39 cellular contexts compared by ENCODE assay signal in the genomic region with DNA sequence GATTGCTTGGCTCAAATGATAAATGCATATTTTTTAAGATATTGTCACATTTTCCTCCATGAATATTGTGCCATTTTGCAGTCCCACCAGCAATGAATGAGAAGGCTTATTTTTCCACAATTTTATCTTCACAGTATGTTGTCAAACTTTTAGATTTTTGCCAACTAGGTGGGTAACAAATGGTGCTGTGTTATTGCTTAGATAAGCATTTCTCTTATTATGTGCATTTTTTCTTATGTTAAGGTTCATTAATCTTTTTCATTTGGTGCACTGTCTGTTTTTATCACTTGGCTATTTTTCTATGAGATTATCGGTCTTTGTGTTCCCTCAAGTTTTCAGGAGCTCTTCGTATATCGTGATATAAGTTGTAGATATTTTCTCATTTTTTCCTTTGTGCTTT. TPM values are rescaled to one million over a fixed set of nuclear protein-coding genes. Genes with fewer than 3 reads are reported as not detected.
"Had no signal": no experiment of that assay in that cellular context is flagged by ENCODE, and none has a peak within 500 bp of the region (broad histone marks: within the 10 kb centered on the region; RNA-seq: fewer than 3 reads in every experiment).

No MANE protein-coding gene starts in this region.

- H3K36me3 ChIP-seq: MG63 had no signal

- H3K27me3 ChIP-seq: MG63 had no signal

- DNase-seq: Kasumi-1, MG63, MM.1S, MV-4-11, NCI-H1048, NCI-H1092, NCI-H1092 treated with DMSO at 0.1 percent for 48 hours, NCI-H1105, NCI-H1105 treated with DMSO at 0.1 percent for 48 hours, NCI-H1417, NCI-H1417 treated with DMSO at 0.1 percent for 48 hours, NCI-H1436, NCI-H1436 treated with DMSO at 0.1 percent for 48 hours, NCI-H146, NCI-H1694, NCI-H1694 treated with DMSO at 0.1 percent for 48 hours, NCI-H187, NCI-H187 treated with DMSO at 0.1 percent for 48 hours, NCI-H1930, NCI-H2029, NCI-H2029 treated with DMSO at 0.1 percent for 48 hours, NCI-H2081, NCI-H2081 treated with DMSO at 0.1 percent for 48 hours, NCI-H2107, NCI-H2171, NCI-H2171 treated with DMSO at 0.1 percent for 48 hours, NCI-H2227 treated with DMSO at 0.1 percent for 48 hours, NCI-H226, NCI-H345, NCI-H446, NCI-H446 treated with DMSO at 0.1 percent for 48 hours, NCI-H510A, NCI-H510A treated with DMSO at 0.1 percent for 48 hours, NCI-H524, NCI-H524 treated with DMSO at 0.1 percent for 48 hours, NCI-H526 had no signal

- H3K4me3 ChIP-seq: MG63 had no signal

- H3K9me3 ChIP-seq: MG63 had no signal

RNA-seq across cellular contexts. Expression of a gene that starts 13.4 kb away (rescaled TPM):
- total RNA-seq: LHCN-M2, MCF 10A, NCI-H460 had no signal

RNA-seq across cellular contexts. Expression of a gene that starts 32.1 kb away (rescaled TPM):
- total RNA-seq: LHCN-M2, MCF 10A had no signal
